Comparison of ENCODE assay signal across 26 cellular contexts in the genomic region with DNA sequence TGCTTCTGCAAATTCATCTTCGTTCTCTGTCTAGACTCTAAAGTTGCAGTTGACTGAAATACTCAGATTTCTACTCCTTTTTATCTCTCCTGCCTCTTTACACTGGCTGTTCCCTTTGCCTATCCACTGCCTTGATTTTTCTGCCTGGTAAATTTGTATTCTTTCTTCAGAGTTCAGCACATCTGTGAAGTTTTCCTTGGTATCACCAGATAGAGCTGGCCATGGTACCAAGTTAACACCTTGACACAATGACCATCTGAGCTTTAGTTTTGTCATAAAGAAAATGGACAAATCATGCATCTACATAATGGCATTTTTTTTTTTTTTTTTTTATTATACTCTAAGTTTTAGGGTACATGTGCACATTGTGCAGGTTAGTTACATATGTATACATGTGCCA.
"Had no signal": no experiment of that assay in that cellular context is flagged by ENCODE, and none has a peak within 500 bp of the region (broad histone marks: within the 10 kb centered on the region; RNA-seq: fewer than 3 reads in every experiment).

No MANE protein-coding gene starts in this region.

- H3K4me1 Mint-ChIP-seq: endodermal cell; naive B cell; naive thymus-derived CD8-positive, alpha-beta T cell had no signal

- H3K4me1 ChIP-seq: colonic mucosa, left lung, lower lobe of right lung had no signal

- H3K4me3 Mint-ChIP-seq: dendritic cell treated with granulocyte-macrophage colony-stimulating factor and Interleukin-4, amounts not matched to agents 40 ng/mL and 50 ng/mL, for 4 days; effector memory CD8-positive, alpha-beta T cell; endodermal cell; mesothelial cell of epicardium; naive B cell; naive thymus-derived CD8-positive, alpha-beta T cell had no signal

- DNase-seq: colonic mucosa; cortex of kidney; effector CD8-positive, alpha-beta T cell; effector memory CD8-positive, alpha-beta T cell; endodermal cell; erythroblast; esophagus squamous epithelium; foreskin fibroblast; foreskin melanocyte; gastrocnemius medialis; glutamatergic neuron; head of caudate nucleus; heart right ventricle; hippocampal formation; left cardiac atrium; left lung; left ventricle myocardium superior; lower lobe of right lung; mesenchymal stem cell; mucosa of descending colon; naive B cell; naive thymus-derived CD8-positive, alpha-beta T cell had no signal

- H3K9me3 Mint-ChIP-seq: dendritic cell treated with granulocyte-macrophage colony-stimulating factor and Interleukin-4, amounts not matched to agents 40 ng/mL and 50 ng/mL, for 4 days; endodermal cell; mesothelial cell of epicardium; naive B cell had no signal

- H3K9me3 ChIP-seq: colonic mucosa, esophagus squamous epithelium, gastrocnemius medialis, heart right ventricle, left lung, lower lobe of right lung, mucosa of descending colon had no signal

- H3K27me3 ChIP-seq: colonic mucosa, esophagus squamous epithelium, gastrocnemius medialis, heart right ventricle, left lung had no signal

- H3K27me3 Mint-ChIP-seq: dendritic cell treated with granulocyte-macrophage colony-stimulating factor and Interleukin-4, amounts not matched to agents 40 ng/mL and 50 ng/mL, for 4 days; effector memory CD8-positive, alpha-beta T cell; naive B cell; naive thymus-derived CD8-positive, alpha-beta T cell had no signal

- H3K27ac Mint-ChIP-seq: dendritic cell treated with granulocyte-macrophage colony-stimulating factor and Interleukin-4, amounts not matched to agents 40 ng/mL and 50 ng/mL, for 4 days; effector memory CD8-positive, alpha-beta T cell; endodermal cell; mesothelial cell of epicardium; naive B cell; naive thymus-derived CD8-positive, alpha-beta T cell had no signal

- ATAC-seq: effector memory CD8-positive, alpha-beta T cell; esophagus mucosa; gastrocnemius medialis; heart right ventricle; left cardiac atrium; left lung; left ventricle myocardium superior; lower lobe of right lung; mucosa of descending colon; naive thymus-derived CD8-positive, alpha-beta T cell had no signal

- H3K36me3 ChIP-seq: colonic mucosa, esophagus squamous epithelium, gastrocnemius medialis, heart right ventricle, left lung, lower lobe of right lung had no signal

- H3K36me3 Mint-ChIP-seq: mesothelial cell of epicardium; naive B cell; naive thymus-derived CD8-positive, alpha-beta T cell had no signal

- H3K27ac ChIP-seq: colonic mucosa, epithelial cell of prostate, esophagus squamous epithelium, heart right ventricle, left lung, lower lobe of right lung had no signal

- H3K4me3 ChIP-seq: colonic mucosa, esophagus squamous epithelium, gastrocnemius medialis, heart right ventricle, left lung, lower lobe of right lung, mucosa of descending colon had no signal
